Comparison of ENCODE assay signal across 8 cellular contexts in genomic region chr9:113963017-113963620, GRCh38.
A peak's percentile ranks its signal among the peaks of the same experiment; 100 is the strongest.
DNase-seq lines count a peak whose midpoint lies in the region; ATAC-seq and TF ChIP-seq lines count a peak whose summit lies in the region.

No MANE protein-coding gene starts in this region.

- intact Hi-C loops in left ventricle myocardium inferior (cut with micrococcal nuclease), result no loop called here

- TF ChIP-seq CTCF in VCaP (conservative IDR thresholded peaks at IDR 0.05) (peak; percentile 61), left ventricle myocardium inferior (IDR thresholded peaks at IDR 0.05; ENCODE audit: borderline replicate concordance) (peak; percentile 60)

- ATAC-seq in HG03460 (IDR thresholded peaks at IDR 0.05; ENCODE audit: unreplicated experiment) (no peak), GM21528 (IDR thresholded peaks at IDR 0.05; ENCODE audit: low FRiP score, unreplicated experiment) (no peak)

- no peaks in the 10 kb centered on the region for H3K9me3 ChIP-seq in left ventricle myocardium inferior (replicated peaks)

- H3K4me1 ChIP-seq in left ventricle myocardium inferior, result no peaks in the 10 kb centered on the region

- no peak overlapping the region for H3K4me3 ChIP-seq in left ventricle myocardium inferior

- H3K27ac ChIP-seq in VCaP, result no peak overlapping the region
- no peak overlapping the region for H3K27ac ChIP-seq in left ventricle myocardium inferior (replicated peaks)

- H3K36me3 ChIP-seq in left ventricle myocardium inferior, result no peaks in the 10 kb centered on the region

- in situ Hi-C loops in KBM-7 (cut with MboI; ENCODE audit: low pct_unique_long_range_greater_than_20kb, low sequenced_read_pairs), result no loop called here

- DNase-seq in activated CD8-positive, alpha-beta memory T cell treated with anti-CD3 and anti-CD28 coated beads, Interleukin-2, amount 50 U/mL, for 48 hours, result peak; percentile 62
- DNase-seq in activated CD8-positive, alpha-beta memory T cell treated with anti-CD3 and anti-CD28 coated beads for 24 hours, result no peak
- DNase-seq in KBM-7, result peak; percentile 32
- no peak for DNase-seq in left ventricle myocardium inferior
- DNase-seq in stimulated activated CD4-positive, alpha-beta T cell treated with anti-CD3 and anti-CD28 coated beads, Interleukin-15, amount 100 ng/mL, for 24 hours, result peak; percentile 60

- H3K27me3 ChIP-seq in left ventricle myocardium inferior (ENCODE audit: low read depth), result no peaks in the 10 kb centered on the region

Comparison
In these comparisons a context has a peak if more than half of its experiments do, and no peak if none do; other contexts are left out.
1. DNase-seq: peak in activated CD8-positive, alpha-beta memory T cell treated with anti-CD3 and anti-CD28 coated beads, Interleukin-2, amount 50 U/mL, for 48 hours (single experiment), KBM-7 (single experiment) and stimulated activated CD4-positive, alpha-beta T cell treated with anti-CD3 and anti-CD28 coated beads, Interleukin-15, amount 100 ng/mL, for 24 hours (single experiment); none in activated CD8-positive, alpha-beta memory T cell treated with anti-CD3 and anti-CD28 coated beads for 24 hours (single experiment) and left ventricle myocardium inferior (single experiment).